Comparison of ENCODE assay signal across 1 cellular context in the genomic region with DNA sequence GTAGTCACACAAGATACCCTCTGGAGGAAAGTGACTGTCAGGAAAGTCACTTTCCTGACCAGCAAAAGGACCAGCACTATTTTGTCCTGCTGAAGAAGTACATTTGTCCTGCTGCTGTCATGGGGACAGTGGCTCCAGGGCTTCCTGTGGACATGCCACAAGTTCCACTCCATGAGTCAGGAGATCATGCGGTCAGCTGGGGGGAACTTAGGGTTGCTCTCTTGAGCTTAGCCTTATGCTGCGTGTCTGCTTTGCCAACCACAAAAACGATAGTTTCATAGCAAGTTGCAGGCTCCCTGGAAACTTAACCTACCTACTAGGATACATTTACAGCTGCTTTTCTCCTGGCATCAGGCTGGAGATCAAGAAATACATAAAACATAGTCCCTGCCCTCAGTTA.
TF ChIP-seq lines count a peak whose summit lies in the region.

No MANE protein-coding gene starts in this region.

TF ChIP-seq in HepG2, 621 proteins besides CTCF, POLR2A, EP300 and RAD21 (continued from another document):
- TF ChIP-seq SAP130 (CRISPR knock-in tag; IDR thresholded peaks at IDR 0.05; ENCODE audit: low read depth): no peak
- TF ChIP-seq ZNF460 (CRISPR knock-in tag; IDR thresholded peaks at IDR 0.05; ENCODE audit: borderline replicate concordance): no peak
- TF ChIP-seq ETV6 (CRISPR knock-in tag; conservative IDR thresholded peaks at IDR 0.05): no peak
- no peak for TF ChIP-seq FOXJ3 (CRISPR knock-in tag; IDR thresholded peaks at IDR 0.05; ENCODE audit: borderline replicate concordance)
